10 cellular contexts compared by ENCODE assay signal in the genomic region with DNA sequence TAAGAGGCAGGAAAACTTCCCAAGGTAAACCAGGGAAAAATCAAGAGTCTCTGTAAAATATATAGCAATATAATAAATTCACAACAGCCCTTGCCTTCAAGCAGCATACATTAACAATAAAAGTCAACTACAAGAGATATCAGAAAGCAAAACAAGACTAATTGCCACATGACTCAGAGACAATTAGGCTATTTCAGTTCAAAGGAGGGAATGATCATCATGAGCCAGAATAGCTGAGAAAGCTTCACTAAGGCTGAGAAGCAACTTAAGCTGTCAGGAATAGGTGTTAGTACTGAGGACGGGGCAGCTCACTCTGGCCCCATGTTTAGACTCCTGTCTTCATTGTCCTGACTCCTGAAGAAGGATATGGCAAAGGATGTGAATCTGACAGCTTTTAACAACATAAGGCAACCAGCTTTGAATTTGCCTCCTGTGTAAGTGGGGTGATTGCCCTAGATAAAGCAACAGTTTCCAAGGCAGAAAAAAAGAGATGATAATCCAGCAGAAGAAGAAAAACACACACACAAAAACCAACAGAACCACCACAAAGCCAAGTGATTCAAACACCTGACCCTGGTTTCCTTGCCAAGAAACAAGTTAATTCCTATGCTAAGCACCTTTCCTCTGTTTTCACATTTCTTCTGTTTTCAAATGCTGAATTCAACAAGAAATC.
A peak's percentile ranks its signal among the peaks of the same experiment; 100 is the strongest.
DNase-seq lines count a peak whose midpoint lies in the region; ATAC-seq lines count a peak whose summit lies in the region.
"Had no signal": no experiment of that assay in that cellular context is flagged by ENCODE, and none has a peak within 500 bp of the region (broad histone marks: within the 10 kb centered on the region; RNA-seq: fewer than 3 reads in every experiment).

No MANE protein-coding gene starts in this region.

- no peaks in the 10 kb centered on the region for H3K9me3 Mint-ChIP-seq in activated naive CD4-positive, alpha-beta T cell treated with anti-CD3 and anti-CD28 coated beads, Interleukin-2, amount 10 ng/mL, durations not matched to agents 7 days and 5 days
- no peaks in the 10 kb centered on the region for H3K9me3 Mint-ChIP-seq in activated naive CD4-positive, alpha-beta T cell treated with anti-CD3 and anti-CD28 coated beads, Interleukin-2, amount 50 U/mL, for 72 hours

- peak overlapping the region; percentile 79 for H3K27ac Mint-ChIP-seq in activated naive CD4-positive, alpha-beta T cell treated with anti-CD3 and anti-CD28 coated beads, Interleukin-2, amount 10 ng/mL, durations not matched to agents 7 days and 5 days
- peak overlapping the region; percentile 38 to 72 for H3K27ac Mint-ChIP-seq in activated naive CD4-positive, alpha-beta T cell treated with anti-CD3 and anti-CD28 coated beads, Interleukin-2, amount 50 U/mL, for 72 hours

- peak; percentile 16 to 22 for ATAC-seq in activated naive CD4-positive, alpha-beta T cell treated with anti-CD3 and anti-CD28 coated beads, Interleukin-2, amount 50 U/mL, for 72 hours
- no peak for ATAC-seq in GM19467 (IDR thresholded peaks at IDR 0.05; ENCODE audit: unreplicated experiment)

- no peaks in the 10 kb centered on the region for H3K27me3 Mint-ChIP-seq in activated naive CD4-positive, alpha-beta T cell treated with anti-CD3 and anti-CD28 coated beads, Interleukin-2, amount 10 ng/mL, durations not matched to agents 7 days and 5 days

- H3K4me1 Mint-ChIP-seq in activated naive CD4-positive, alpha-beta T cell treated with anti-CD3 and anti-CD28 coated beads, Interleukin-2, amount 10 ng/mL, durations not matched to agents 7 days and 5 days: peaks cover 21% of the 10 kb centered on the region

- peaks cover 3% of the 10 kb centered on the region for H3K36me3 Mint-ChIP-seq in activated naive CD4-positive, alpha-beta T cell treated with anti-CD3 and anti-CD28 coated beads, Interleukin-2, amount 10 ng/mL, durations not matched to agents 7 days and 5 days
- no peaks in the 10 kb centered on the region for H3K36me3 Mint-ChIP-seq in activated naive CD4-positive, alpha-beta T cell treated with anti-CD3 and anti-CD28 coated beads, Interleukin-2, amount 50 U/mL, for 72 hours

- CTCF ChIA-PET in activated naive CD4-positive, alpha-beta T cell treated with anti-CD3 and anti-CD28 coated beads, Interleukin-2, amount 10 ng/mL, durations not matched to agents 7 days and 5 days (lab: Charles Lee): no interaction called here

- H3K27ac ChIP-seq in temporal lobe (ENCODE audit: low read depth, low read length): peak overlapping the region; percentile 77

- no peak for DNase-seq in activated naive CD4-positive, alpha-beta T cell treated with anti-CD3 and anti-CD28 coated beads, Interleukin-2, amount 10 ng/mL, durations not matched to agents 7 days and 5 days
- DNase-seq in activated naive CD4-positive, alpha-beta T cell treated with anti-CD3 and anti-CD28 coated beads, Interleukin-2, amount 50 U/mL, for 16 hours: no peak
- no peak for DNase-seq in activated naive CD4-positive, alpha-beta T cell treated with anti-CD3 and anti-CD28 coated beads, Interleukin-2, amount 50 U/mL, for 72 hours (ENCODE audit: low spot score in 2 of 2)
- DNase-seq in kidney glomerular epithelial cell (lab: John Stamatoyannopoulos, UW) (peak; percentile 12), NCI-H2227 treated with DMSO at 0.1 percent for 48 hours (lab: John Stamatoyannopoulos, UW) (no peak), inferior parietal cortex (ENCODE audit: extremely low spot score) (no peak)
- DNase-seq: activated effector memory CD4-positive, alpha-beta T cell treated with Interleukin-2 at 50 U/mL for 16 hours; SHP77 treated with DMSO at 0.1 percent for 48 hours had no signal

- H3K4me3 Mint-ChIP-seq in activated naive CD4-positive, alpha-beta T cell treated with anti-CD3 and anti-CD28 coated beads, Interleukin-2, amount 10 ng/mL, durations not matched to agents 7 days and 5 days: no peak overlapping the region
